ENCODE assay signal across 26 cellular contexts in the genomic region with DNA sequence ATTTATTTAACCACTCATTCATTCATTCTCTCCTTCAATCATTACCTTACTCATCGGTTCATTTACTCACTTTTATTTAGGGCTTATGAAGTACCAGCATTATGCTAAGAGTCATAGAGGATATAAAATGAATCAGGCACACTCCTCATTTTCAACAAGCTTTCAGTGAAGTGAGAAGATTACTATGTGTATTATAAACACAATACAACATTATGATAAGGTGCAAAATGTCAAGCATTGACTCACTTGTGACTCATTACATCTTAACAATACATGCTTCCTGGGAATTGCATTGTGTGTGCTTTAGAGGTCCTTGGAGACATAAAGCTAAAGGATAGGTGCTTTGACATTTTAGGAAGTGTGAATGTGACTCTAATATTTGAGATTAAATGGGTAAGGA.
A peak's percentile ranks its signal among the peaks of the same experiment; 100 is the strongest.
DNase-seq lines count a peak whose midpoint lies in the region; ATAC-seq and TF ChIP-seq lines count a peak whose summit lies in the region.
"Had no signal": no experiment of that assay in that cellular context is flagged by ENCODE, and none has a peak within 500 bp of the region (broad histone marks: within the 10 kb centered on the region; RNA-seq: fewer than 3 reads in every experiment).

No MANE protein-coding gene starts in this region.

- H3K27me3 Mint-ChIP-seq in Calu3 (ENCODE audit: unreplicated experiment): no peaks in the 10 kb centered on the region
- no peaks in the 10 kb centered on the region for H3K27me3 Mint-ChIP-seq in HFFc6 (ENCODE audit: insufficient read depth)

- DNase-seq in Calu3: no peak
- peak; percentile 1 for DNase-seq in amniotic epithelial cell (ENCODE audit: low read depth)
- peak; percentile 17 to 35 for DNase-seq in foreskin keratinocyte
- DNase-seq in osteoblast (ENCODE audit: insufficient read length, low spot score, missing footprints): no peak
- no peak for DNase-seq in HFFc6
- no peak for DNase-seq in stimulated activated effector memory CD8-positive, alpha-beta T cell treated with anti-CD3 and anti-CD28 coated beads, Interleukin-12 subunit alpha, Interleukin-12 subunit beta, amount 100 ng/mL, for 72 hours (ENCODE audit: low spot score in 2 of 2)
- DNase-seq in NCI-H1105 (lab: John Stamatoyannopoulos, UW): no peak
- DNase-seq: activated CD4-positive, alpha-beta T cell treated with anti-CD3 and anti-CD28 coated beads for 1 hour; activated CD8-positive, alpha-beta memory T cell treated with anti-CD3 and anti-CD28 coated beads for 24 hours; cortex of kidney; DMS 273 treated with DMSO at 0.1 percent for 48 hours; GF-D8; KG1; kidney glomerular epithelial cell; mesenchymal stem cell; naive thymus-derived CD4-positive, alpha-beta T cell; NCI-H2029 treated with DMSO at 0.1 percent for 48 hours; NCI-H510A; pancreas; RPMI8226; sigmoid colon had no signal

- H3K4me1 ChIP-seq in foreskin keratinocyte (no peaks in the 10 kb centered on the region), osteoblast (ENCODE audit: insufficient read depth, low read length) (no peaks in the 10 kb centered on the region)
- H3K4me1 ChIP-seq: pancreas, sigmoid colon, suprapubic skin had no signal

- H3K4me2 ChIP-seq in osteoblast (ENCODE audit: insufficient read depth, low read length): no peak overlapping the region

- no peak overlapping the region for H3K4me3 ChIP-seq in osteoblast (ENCODE audit: insufficient read depth, low read length)
- H3K4me3 ChIP-seq: pancreas, sigmoid colon, suprapubic skin had no signal

- H3K36me3 ChIP-seq in osteoblast (ENCODE audit: insufficient read depth, low read length): no peaks in the 10 kb centered on the region
- H3K36me3 ChIP-seq: pancreas, sigmoid colon, suprapubic skin had no signal

- H3K27me3 ChIP-seq in foreskin keratinocyte (no peaks in the 10 kb centered on the region), osteoblast (ENCODE audit: insufficient read depth, low read length) (no peaks in the 10 kb centered on the region)
- H3K27me3 ChIP-seq: pancreas, sigmoid colon, suprapubic skin had no signal

- intact Hi-C loops in Calu3 (cut with micrococcal nuclease; ENCODE audit: unreplicated experiment): no loop called here

- no peak for TF ChIP-seq RAD21 in Ishikawa (IDR thresholded peaks at IDR 0.05; ENCODE audit: low read depth)

- H3K36me3 Mint-ChIP-seq in Calu3 (ENCODE audit: insufficient read depth, unreplicated experiment) (no peaks in the 10 kb centered on the region), HFFc6 (ENCODE audit: low read depth) (no peaks in the 10 kb centered on the region)
- no peaks in the 10 kb centered on the region for H3K36me3 Mint-ChIP-seq in stimulated activated effector memory CD8-positive, alpha-beta T cell treated with anti-CD3 and anti-CD28 coated beads, Interleukin-12 subunit alpha, Interleukin-12 subunit beta, amount 100 ng/mL, for 72 hours
- H3K36me3 Mint-ChIP-seq: activated naive CD4-positive, alpha-beta T cell treated with anti-CD3 and anti-CD28 coated beads, Interleukin-2, amount 50 U/mL, for 24 hours; naive thymus-derived CD4-positive, alpha-beta T cell had no signal

- BruUV-seq in Calu3 (replicated peaks; lab: Mats Ljungman, UMichigan): no TSS peak

- CTCF ChIA-PET in Calu3 (lab: Charles Lee): no interaction called here

- no peak overlapping the region for H2AFZ ChIP-seq in osteoblast (ENCODE audit: low read length)

- H3K9me3 Mint-ChIP-seq in Calu3 (ENCODE audit: low read depth, unreplicated experiment) (peaks cover 5% of the 10 kb centered on the region), HFFc6 (peaks cover 41% of the 10 kb centered on the region)
- peaks cover 3% of the 10 kb centered on the region for H3K9me3 Mint-ChIP-seq in stimulated activated effector memory CD8-positive, alpha-beta T cell treated with anti-CD3 and anti-CD28 coated beads, Interleukin-12 subunit alpha, Interleukin-12 subunit beta, amount 100 ng/mL, for 72 hours
- H3K9me3 Mint-ChIP-seq: activated naive CD4-positive, alpha-beta T cell treated with anti-CD3 and anti-CD28 coated beads, Interleukin-2, amount 50 U/mL, for 24 hours had no signal

- no peak for TF ChIP-seq CTCF in Calu3 (IDR thresholded peaks at IDR 0.05; ENCODE audit: unreplicated experiment)
- TF ChIP-seq CTCF in foreskin keratinocyte (conservative IDR thresholded peaks at IDR 0.05): no peak
- TF ChIP-seq CTCF in osteoblast (IDR thresholded peaks at IDR 0.05; ENCODE audit: extremely low read depth, low read depth, low read length): no peak
- no peak for TF ChIP-seq CTCF in HFFc6 (IDR thresholded peaks at IDR 0.05)

- peak overlapping the region; percentile 10 for H3K27ac Mint-ChIP-seq in Calu3 (ENCODE audit: unreplicated experiment)
- no peak overlapping the region for H3K27ac Mint-ChIP-seq in HFFc6
- no peak overlapping the region for H3K27ac Mint-ChIP-seq in stimulated activated effector memory CD8-positive, alpha-beta T cell treated with anti-CD3 and anti-CD28 coated beads, Interleukin-12 subunit alpha, Interleukin-12 subunit beta, amount 100 ng/mL, for 72 hours
- H3K27ac Mint-ChIP-seq: activated naive CD4-positive, alpha-beta T cell treated with anti-CD3 and anti-CD28 coated beads, Interleukin-2, amount 50 U/mL, for 24 hours; naive thymus-derived CD4-positive, alpha-beta T cell had no signal

- H3K4me3 Mint-ChIP-seq in Calu3 (ENCODE audit: low read depth, unreplicated experiment) (no peak overlapping the region), HFFc6 (no peak overlapping the region)
- H3K4me3 Mint-ChIP-seq in stimulated activated effector memory CD8-positive, alpha-beta T cell treated with anti-CD3 and anti-CD28 coated beads, Interleukin-12 subunit alpha, Interleukin-12 subunit beta, amount 100 ng/mL, for 72 hours: no peak overlapping the region
- H3K4me3 Mint-ChIP-seq: activated naive CD4-positive, alpha-beta T cell treated with anti-CD3 and anti-CD28 coated beads, Interleukin-2, amount 50 U/mL, for 24 hours; brain; naive thymus-derived CD4-positive, alpha-beta T cell had no signal

- H4K20me1 ChIP-seq in osteoblast (ENCODE audit: insufficient read depth, low read length): no peaks in the 10 kb centered on the region

- no peaks in the 10 kb centered on the region for H3K79me2 ChIP-seq in osteoblast (ENCODE audit: insufficient read depth, low read length)

- peaks cover 32% of the 10 kb centered on the region for H3K4me1 Mint-ChIP-seq in Calu3 (ENCODE audit: low read depth, unreplicated experiment)
- no peaks in the 10 kb centered on the region for H3K4me1 Mint-ChIP-seq in HFFc6 (ENCODE audit: low read depth)
- H3K4me1 Mint-ChIP-seq in stimulated activated effector memory CD8-positive, alpha-beta T cell treated with anti-CD3 and anti-CD28 coated beads, Interleukin-12 subunit alpha, Interleukin-12 subunit beta, amount 100 ng/mL, for 72 hours: no peaks in the 10 kb centered on the region
- H3K4me1 Mint-ChIP-seq: activated naive CD4-positive, alpha-beta T cell treated with anti-CD3 and anti-CD28 coated beads, Interleukin-2, amount 50 U/mL, for 24 hours; naive thymus-derived CD4-positive, alpha-beta T cell had no signal

- H3K27ac ChIP-seq in foreskin keratinocyte: no peak overlapping the region
- H3K27ac ChIP-seq in osteoblast (ENCODE audit: low read depth, low read length): no peak overlapping the region
- H3K27ac ChIP-seq: C4-2B, pancreas, sigmoid colon, suprapubic skin had no signal

- no peaks in the 10 kb centered on the region for H3K9me3 ChIP-seq in osteoblast (ENCODE audit: low read depth, low read length)
- H3K9me3 ChIP-seq: pancreas, sigmoid colon, suprapubic skin had no signal

- no peak for TF ChIP-seq EP300 in Ishikawa (IDR thresholded peaks at IDR 0.05; ENCODE audit: borderline replicate concordance)

- ATAC-seq in foreskin keratinocyte: peak; percentile 89
- no peak for ATAC-seq in stimulated activated effector memory CD8-positive, alpha-beta T cell treated with anti-CD3 and anti-CD28 coated beads, Interleukin-12 subunit alpha, Interleukin-12 subunit beta, amount 100 ng/mL, for 72 hours
- ATAC-seq: naive thymus-derived CD4-positive, alpha-beta T cell; pancreas had no signal

TF ChIP-seq in Ishikawa, 13 proteins besides CTCF, POLR2A, EP300 and RAD21:
- TF ChIP-seq CEBPB (IDR thresholded peaks at IDR 0.05) (no peak), TCF12 (IDR thresholded peaks at IDR 0.05; ENCODE audit: low read depth) (no peak), FOXM1 (IDR thresholded peaks at IDR 0.05; ENCODE audit: borderline replicate concordance, low read depth) (0 out of 2 replicates have a peak, but pooled peaks have one; percentile 29), YY1 (IDR thresholded peaks at IDR 0.05; ENCODE audit: low read depth) (no peak)

Comparison
In these comparisons a context has a peak if more than half of its experiments do, and no peak if none do; other contexts are left out.
1. DNase-seq: peak in amniotic epithelial cell (single experiment) and foreskin keratinocyte (2 of 2); none in Calu3 (single experiment), osteoblast (single experiment), HFFc6 (single experiment), stimulated activated effector memory CD8-positive, alpha-beta T cell treated with anti-CD3 and anti-CD28 coated beads, Interleukin-12 subunit alpha, Interleukin-12 subunit beta, amount 100 ng/mL, for 72 hours (0 of 2) and NCI-H1105 (single experiment).